ENCODE assay signal across 35 cellular contexts in the genomic region with DNA sequence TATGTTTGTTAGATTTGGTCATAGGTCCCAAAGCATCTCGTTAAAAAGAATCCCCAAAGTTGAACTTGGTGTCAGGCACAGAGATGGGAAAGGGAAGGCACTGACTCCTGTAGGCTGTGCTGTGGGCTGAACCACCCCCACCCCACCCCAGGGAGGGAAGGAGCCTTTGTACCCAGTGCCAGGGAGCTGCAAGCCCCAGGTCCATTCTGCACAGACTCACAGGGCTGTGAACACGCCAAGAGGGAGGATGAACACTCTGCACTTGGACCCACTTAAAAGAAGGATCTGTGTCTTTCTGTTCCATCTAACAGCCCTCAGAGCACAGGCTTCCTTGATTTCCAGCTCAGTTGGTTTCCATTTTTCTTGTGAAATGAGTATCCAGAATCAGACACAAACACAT.
DNase-seq lines count a peak whose midpoint lies in the region; ATAC-seq, FAIRE-seq and TF ChIP-seq lines count a peak whose summit lies in the region.
"Had no signal": no experiment of that assay in that cellular context is flagged by ENCODE, and none has a peak within 500 bp of the region (broad histone marks: within the 10 kb centered on the region; RNA-seq: fewer than 3 reads in every experiment).

No MANE protein-coding gene starts in this region.

- H3K36me3 ChIP-seq in HEK293 (ENCODE audit: control insufficient read depth in 2 of 2, insufficient read depth in 1 of 2, low read length in 2 of 2) (peaks cover 0 to 14% of the 10 kb centered on the region in 2 experiments; a peak in 1 of 3 replicates), liver (ENCODE audit: control insufficient read depth in 4 of 4, insufficient read depth in 3 of 4, low read depth in 1 of 4, low read length in 3 of 4) (peaks cover 0 to 12% (median 2%) of the 10 kb centered on the region in 4 donors), small intestine (ENCODE audit: control insufficient read depth in 2 of 2, insufficient read depth in 2 of 2, low read length in 2 of 2) (no peaks in the 10 kb centered on the region), PC-3 (ENCODE audit: low read depth, low read length) (peaks cover 8% of the 10 kb centered on the region; the same call in 1 of the 2 replicates)
- H3K36me3 ChIP-seq: neural progenitor cell, thoracic aorta, uterus had no signal

- H3K9me3 ChIP-seq in HEK293 (ENCODE audit: control insufficient read depth, insufficient read depth, low read depth, low read length) (no peaks in the 10 kb centered on the region), liver (ENCODE audit: control insufficient read depth in 4 of 4, low read length in 3 of 4) (no peaks in the 10 kb centered on the region), small intestine (ENCODE audit: control insufficient read depth, low read depth) (no peaks in the 10 kb centered on the region), PC-3 (ENCODE audit: low read length) (no peaks in the 10 kb centered on the region)
- H3K9me3 ChIP-seq: A549, gastrocnemius medialis, thoracic aorta, uterus had no signal

- DNase-seq in dorsolateral prefrontal cortex = no peak
- DNase-seq in small intestine = peak; percentile 70
- DNase-seq in SW480 (ENCODE audit: low spot score) = no peak
- no peak for DNase-seq in stimulated activated naive B cell treated with anti-CD40 and anti-IgM and Interleukin-4, amounts not matched to agents 10 μg/mL and 1 μg/mL and 100 μg/mL, for 72 hours
- no peak for DNase-seq in PC-3
- DNase-seq: activated CD4-positive, alpha-beta memory T cell treated with anti-CD3 and anti-CD28 coated beads, Interleukin-2, amount 10 ng/mL, durations not matched to agents 7 days and 5 days; activated CD4-positive, CD25-positive, alpha-beta regulatory T cell treated with anti-CD3 and anti-CD28 coated beads, Interleukin-2, amount 50 U/mL, for 72 hours; activated CD8-positive, alpha-beta memory T cell treated with anti-CD3 and anti-CD28 coated beads, Interleukin-2, amount 50 U/mL, for 4 hours; activated naive CD4-positive, alpha-beta T cell treated with anti-CD3 and anti-CD28 coated beads for 36 hours; Calu3; CD4-positive, CD25-positive, alpha-beta regulatory T cell; DMS79; gastrocnemius medialis; immature natural killer cell; mesendoderm; NCI-H1417; NCI-H2029; NCI-H526; SHP77; stimulated activated CD4-positive, alpha-beta T cell treated with anti-CD3 and anti-CD28 coated beads, Interleukin-15, amount 100 ng/mL, for 24 hours; stimulated activated CD4-positive, alpha-beta T cell treated with anti-CD3 and anti-CD28 coated beads, Interleukin-4, amount 100 ng/mL, for 4 hours; uterus had no signal

- no peaks in the 10 kb centered on the region; the same call in 1 of the 2 replicates for H4K20me1 ChIP-seq in PC-3 (ENCODE audit: low read length)

- no peak overlapping the region for H3K4me3 ChIP-seq in HEK293 (ENCODE audit: low read depth, low read length)
- H3K4me3 ChIP-seq in dorsolateral prefrontal cortex = peak overlapping the region in 3 of 59 donors; percentile 1 to 32 (median 4)
- no peak overlapping the region for H3K4me3 ChIP-seq in liver (ENCODE audit: low read depth in 1 of 3, low read length in 3 of 3)
- no peak overlapping the region for H3K4me3 ChIP-seq in small intestine (ENCODE audit: low read depth in 1 of 2, low read length in 2 of 2)
- no peak overlapping the region for H3K4me3 ChIP-seq in PC-3 (ENCODE audit: low read length)
- H3K4me3 ChIP-seq: A549, gastrocnemius medialis, neural progenitor cell, thoracic aorta, uterus had no signal

- H3K36me3 Mint-ChIP-seq in stimulated activated naive B cell treated with anti-CD40 and anti-IgM and Interleukin-4, amounts not matched to agents 10 μg/mL and 1 μg/mL and 100 μg/mL, for 72 hours = no peaks in the 10 kb centered on the region
- H3K36me3 Mint-ChIP-seq: CD4-positive, CD25-positive, alpha-beta regulatory T cell; immature natural killer cell; stimulated activated effector memory CD8-positive, alpha-beta T cell treated with anti-CD3 and anti-CD28 coated beads, Interleukin-12 subunit alpha, Interleukin-12 subunit beta, amount 100 ng/mL, for 72 hours had no signal

- H3K4me1 ChIP-seq in HEK293 (ENCODE audit: control insufficient read depth, insufficient read depth, low read length) (no peaks in the 10 kb centered on the region), liver (ENCODE audit: control insufficient read depth in 4 of 4, insufficient read depth in 4 of 4, low read length in 3 of 4) (peaks cover 7 to 47% (median 22%) of the 10 kb centered on the region in 4 donors), small intestine (ENCODE audit: control insufficient read depth in 2 of 2, insufficient read depth in 1 of 2, low read depth in 1 of 2, low read length in 1 of 2) (peaks cover 5% of the 10 kb centered on the region in 2 donors), PC-3 (ENCODE audit: insufficient read depth, low read length) (no peaks in the 10 kb centered on the region)
- H3K4me1 ChIP-seq: parathyroid adenoma, uterus had no signal

- H3K27ac ChIP-seq in HEK293 (ENCODE audit: extremely low read depth, low read depth, low read length) (no peak overlapping the region), dorsolateral prefrontal cortex (peak overlapping the region in 52 of 59 donors; percentile 0 to 86 (median 60)), liver (ENCODE audit: low read depth in 1 of 2, low read length in 2 of 2) (peak overlapping the region; percentile 79 to 88), small intestine (ENCODE audit: low read depth in 1 of 2, low read length in 1 of 2) (peak overlapping the region in 1 of 2 donors; percentile 50), PC-3 (ENCODE audit: low read length) (no peak overlapping the region)
- H3K27ac ChIP-seq: A549, gastrocnemius medialis, neural progenitor cell, parathyroid adenoma, thoracic aorta, uterus had no signal

- H3K4me1 Mint-ChIP-seq in stimulated activated naive B cell treated with anti-CD40 and anti-IgM and Interleukin-4, amounts not matched to agents 10 μg/mL and 1 μg/mL and 100 μg/mL, for 72 hours = peaks cover 5 to 6% of the 10 kb centered on the region in 2 donors

- no TSS peak for BruUV-seq in PC-3 (replicated peaks; lab: Mats Ljungman, UMichigan)

- H3K9me2 ChIP-seq in PC-3 (replicated peaks; ENCODE audit: low read length) = no peaks in the 10 kb centered on the region

- H3F3A ChIP-seq in PC-3 (ENCODE audit: low read length, unreplicated experiment) = no peaks in the 10 kb centered on the region

- H3K9me3 Mint-ChIP-seq in stimulated activated naive B cell treated with anti-CD40 and anti-IgM and Interleukin-4, amounts not matched to agents 10 μg/mL and 1 μg/mL and 100 μg/mL, for 72 hours = no peaks in the 10 kb centered on the region
- H3K9me3 Mint-ChIP-seq: activated CD4-positive, alpha-beta memory T cell treated with anti-CD3 and anti-CD28 coated beads, Interleukin-2, amount 10 ng/mL, durations not matched to agents 7 days and 5 days; activated naive CD4-positive, alpha-beta T cell treated with anti-CD3 and anti-CD28 coated beads for 36 hours; activated T-helper 1 cell treated with anti-CD3 and anti-CD28 coated beads, Interleukin-12 subunit alpha, Interleukin-12 subunit beta, Interleukin-2, Interleukin-4 antibody, amounts not matched to agents 30 ng/mL and 10 ng/mL and 1 ng/mL, durations not matched to agents 14 hours and 24 hours and 36 hours; CD4-positive, CD25-positive, alpha-beta regulatory T cell; central memory CD8-positive, alpha-beta T cell; dendritic cell treated with granulocyte-macrophage colony-stimulating factor and Interleukin-4, amounts not matched to agents 40 ng/mL and 50 ng/mL, for 4 days; neural progenitor cell; stimulated activated effector memory CD8-positive, alpha-beta T cell treated with anti-CD3 and anti-CD28 coated beads, Interleukin-12 subunit alpha, Interleukin-12 subunit beta, amount 100 ng/mL, for 72 hours had no signal

- CTCF ChIA-PET in HEK293 (lab: Yijun Ruan, JAX) (interaction anchor here (0.7 to 1.4 kb wide), 3 partner anchors 15 to 370 kb away, joined by 3 to 5 read pairs (median 3); no protein-coding TSS in a partner anchor), PC-3 (lab: Charles Lee) (interaction anchor here (0.7 kb wide), 1 partner anchor 141 kb away, joined by 3 read pairs; no protein-coding TSS in a partner anchor)

- H3K79me2 ChIP-seq in PC-3 (ENCODE audit: low read length) = no peaks in the 10 kb centered on the region
- H3K79me2 ChIP-seq: parathyroid adenoma had no signal

- H3K27me3 ChIP-seq in dorsolateral prefrontal cortex (no peaks in the 10 kb centered on the region), liver (ENCODE audit: control insufficient read depth in 4 of 4, insufficient read depth in 4 of 4, low read length in 3 of 4) (no peaks in the 10 kb centered on the region), small intestine (ENCODE audit: control insufficient read depth in 2 of 2, insufficient read depth in 2 of 2, low read length in 2 of 2) (no peaks in the 10 kb centered on the region), PC-3 (ENCODE audit: low read length) (no peaks in the 10 kb centered on the region)
- H3K27me3 ChIP-seq: gastrocnemius medialis, neural progenitor cell, uterus had no signal

- intact Hi-C loops in dorsolateral prefrontal cortex (cut with DNase I) = loop anchor here in 1 of 2 donors (10.0 kb wide), 1 partner anchor 167 kb away; no protein-coding TSS in a partner anchor
- intact Hi-C loops in PC-3 (cut with micrococcal nuclease) = loop anchor here (2.0 to 10.0 kb wide), 4 partner anchors 85 to 463 kb away; a partner anchor contains a TSS

- POLR2A ChIA-PET in HEK293 (lab: Yijun Ruan, JAX) (no interaction called here), PC-3 (lab: Charles Lee; ENCODE audit: unreplicated experiment) (no interaction called here)

- H3K9ac ChIP-seq in liver (ENCODE audit: low read depth in 1 of 2, low read length in 2 of 2) = peak overlapping the region in 1 of 2 donors; percentile 32
- H3K9ac ChIP-seq in PC-3 (ENCODE audit: low read length) = no peak overlapping the region
- H3K9ac ChIP-seq: neural progenitor cell, parathyroid adenoma had no signal

- peaks cover 0 to 5% of the 10 kb centered on the region in 2 donors for H3K27me3 Mint-ChIP-seq in stimulated activated naive B cell treated with anti-CD40 and anti-IgM and Interleukin-4, amounts not matched to agents 10 μg/mL and 1 μg/mL and 100 μg/mL, for 72 hours
- H3K27me3 Mint-ChIP-seq: dendritic cell treated with granulocyte-macrophage colony-stimulating factor and Interleukin-4, amounts not matched to agents 40 ng/mL and 50 ng/mL, for 4 days had no signal

- TF ChIP-seq CTCF in HEK293 (tag by site-specific recombination; IDR thresholded peaks at IDR 0.05) (no peak), dorsolateral prefrontal cortex (IDR thresholded peaks at IDR 0.05 in 54 of 56, conservative IDR thresholded peaks at IDR 0.05 in 2 of 56; ENCODE audit: low read depth in 1 of 56, partially characterized antibody in 56 of 56) (no peak), liver (IDR thresholded peaks at IDR 0.05; ENCODE audit: low read depth, low read length, missing input control) (no peak), PC-3 (conservative IDR thresholded peaks at IDR 0.05; ENCODE audit: low read depth, low read length) (no peak)

- H3K4me3 Mint-ChIP-seq in stimulated activated naive B cell treated with anti-CD40 and anti-IgM and Interleukin-4, amounts not matched to agents 10 μg/mL and 1 μg/mL and 100 μg/mL, for 72 hours = no peak overlapping the region
- H3K4me3 Mint-ChIP-seq: activated CD4-positive, alpha-beta memory T cell treated with anti-CD3 and anti-CD28 coated beads, Interleukin-2, amount 10 ng/mL, durations not matched to agents 7 days and 5 days; activated naive CD4-positive, alpha-beta T cell treated with anti-CD3 and anti-CD28 coated beads for 36 hours; activated T-helper 1 cell treated with anti-CD3 and anti-CD28 coated beads, Interleukin-12 subunit alpha, Interleukin-12 subunit beta, Interleukin-2, Interleukin-4 antibody, amounts not matched to agents 30 ng/mL and 10 ng/mL and 1 ng/mL, durations not matched to agents 14 hours and 24 hours and 36 hours; CD4-positive, CD25-positive, alpha-beta regulatory T cell; central memory CD8-positive, alpha-beta T cell; dendritic cell treated with granulocyte-macrophage colony-stimulating factor and Interleukin-4, amounts not matched to agents 40 ng/mL and 50 ng/mL, for 4 days; immature natural killer cell; neural progenitor cell; stimulated activated effector memory CD8-positive, alpha-beta T cell treated with anti-CD3 and anti-CD28 coated beads, Interleukin-12 subunit alpha, Interleukin-12 subunit beta, amount 100 ng/mL, for 72 hours had no signal

- WGBS in liver = 20% methylated on average over 2 of the region's 2 CpGs
- 10 to 30% (median 13%) methylated on average over 2 of the region's 2 CpGs for WGBS in small intestine, 3 donors

- no peak for FAIRE-seq in small intestine (lab: Jason Lieb, UNC)
- FAIRE-seq: A549, G401.6 had no signal

- ATAC-seq in stimulated activated naive B cell treated with anti-CD40 and anti-IgM and Interleukin-4, amounts not matched to agents 10 μg/mL and 1 μg/mL and 100 μg/mL, for 72 hours (replicated peaks) = no peak
- ATAC-seq in PC-3 (no peak), GM21723 (IDR thresholded peaks at IDR 0.05; ENCODE audit: unreplicated experiment) (no peak)
- ATAC-seq: A549; gastrocnemius medialis; Panc1; stimulated activated effector memory CD8-positive, alpha-beta T cell treated with anti-CD3 and anti-CD28 coated beads, Interleukin-12 subunit alpha, Interleukin-12 subunit beta, amount 100 ng/mL, for 72 hours had no signal

- no peak overlapping the region for H2AFZ ChIP-seq in PC-3 (ENCODE audit: low read length)
- H2AFZ ChIP-seq: neural progenitor cell, parathyroid adenoma had no signal

- TF ChIP-seq RAD21 in liver (IDR thresholded peaks at IDR 0.05) = peak; percentile 13 to 38

- no peak overlapping the region for H3K4me2 ChIP-seq in PC-3 (ENCODE audit: low read length)
- H3K4me2 ChIP-seq: A549, neural progenitor cell had no signal

- no peak overlapping the region for H3K27ac Mint-ChIP-seq in stimulated activated naive B cell treated with anti-CD40 and anti-IgM and Interleukin-4, amounts not matched to agents 10 μg/mL and 1 μg/mL and 100 μg/mL, for 72 hours
- H3K27ac Mint-ChIP-seq: activated CD4-positive, alpha-beta memory T cell treated with anti-CD3 and anti-CD28 coated beads, Interleukin-2, amount 10 ng/mL, durations not matched to agents 7 days and 5 days; activated naive CD4-positive, alpha-beta T cell treated with anti-CD3 and anti-CD28 coated beads for 36 hours; activated T-helper 1 cell treated with anti-CD3 and anti-CD28 coated beads, Interleukin-12 subunit alpha, Interleukin-12 subunit beta, Interleukin-2, Interleukin-4 antibody, amounts not matched to agents 30 ng/mL and 10 ng/mL and 1 ng/mL, durations not matched to agents 14 hours and 24 hours and 36 hours; CD4-positive, CD25-positive, alpha-beta regulatory T cell; dendritic cell treated with granulocyte-macrophage colony-stimulating factor and Interleukin-4, amounts not matched to agents 40 ng/mL and 50 ng/mL, for 4 days; neural progenitor cell; stimulated activated effector memory CD8-positive, alpha-beta T cell treated with anti-CD3 and anti-CD28 coated beads, Interleukin-12 subunit alpha, Interleukin-12 subunit beta, amount 100 ng/mL, for 72 hours had no signal

Comparison
In these comparisons a context has a peak if more than half of its experiments do, and no peak if none do; other contexts are left out.
1. H3K27ac ChIP-seq: peak in dorsolateral prefrontal cortex (52 of 59) and liver (2 of 2); none in HEK293 (single experiment) and PC-3 (single experiment).